ENCODE assay signal across 11 cellular contexts in the genomic region with DNA sequence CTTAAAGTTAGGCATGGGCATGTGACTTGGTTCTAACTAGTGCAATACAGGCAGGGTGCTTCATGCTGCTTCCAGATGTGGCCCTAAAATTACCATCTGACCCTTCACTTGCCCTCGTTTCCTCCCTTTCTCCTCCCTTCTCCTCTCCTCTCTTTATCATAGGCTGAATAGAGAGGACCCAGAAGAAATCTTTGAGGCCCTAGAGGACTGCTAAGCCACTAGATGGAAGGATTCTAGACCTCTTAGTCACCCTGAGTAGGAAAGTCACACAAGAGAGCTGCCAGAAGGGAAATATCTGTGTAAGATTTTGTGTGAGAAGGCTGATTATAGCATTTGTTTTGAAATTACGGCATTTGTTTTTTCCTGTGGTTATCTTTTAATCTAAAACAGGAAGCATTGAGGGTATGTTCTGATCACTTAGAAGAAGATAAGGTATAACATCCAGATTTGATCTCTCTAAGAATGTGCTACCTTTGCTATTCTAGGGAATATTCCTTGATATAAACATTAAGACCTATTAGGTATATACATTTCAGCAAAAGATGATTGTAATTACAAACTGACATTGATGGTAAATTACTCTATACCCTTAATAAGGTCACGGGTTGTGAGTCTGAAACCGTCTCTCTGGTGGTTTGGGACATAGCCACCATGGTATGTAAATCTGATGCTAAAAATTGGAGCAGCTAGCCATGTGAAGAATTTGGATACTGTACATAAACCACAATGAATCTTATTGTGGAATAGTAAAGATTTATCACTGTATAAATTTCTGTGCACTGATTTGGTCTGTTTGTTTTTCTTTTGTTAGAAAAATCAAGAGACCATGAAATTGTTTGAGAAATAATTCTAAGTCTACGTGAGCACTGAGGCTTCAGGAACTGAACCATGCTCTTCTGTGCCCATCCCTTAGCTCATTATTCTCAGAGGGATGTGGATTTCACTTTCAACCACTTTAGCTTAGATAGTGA.
DNase-seq lines count a peak whose midpoint lies in the region; ATAC-seq and TF ChIP-seq lines count a peak whose summit lies in the region.
"Had no signal": no experiment of that assay in that cellular context is flagged by ENCODE, and none has a peak within 500 bp of the region (broad histone marks: within the 10 kb centered on the region; RNA-seq: fewer than 3 reads in every experiment).

No MANE protein-coding gene starts in this region.

- no peaks in the 10 kb centered on the region for H3K36me3 Mint-ChIP-seq in nephron (ENCODE audit: low read depth)

- no peak for TF ChIP-seq POLR2A in erythroblast (IDR thresholded peaks at IDR 0.05; ENCODE audit: low read length)

- H3K9me3 Mint-ChIP-seq in nephron, result no peaks in the 10 kb centered on the region

- peak overlapping the region in 2 of 3 experiments; percentile 69 to 88 for H3K27ac Mint-ChIP-seq in nephron

- H3K4me3 Mint-ChIP-seq in nephron, result peak overlapping the region in 1 of 3 experiments; percentile 3

- peaks cover 9% of the 10 kb centered on the region for H3K27me3 Mint-ChIP-seq in nephron (ENCODE audit: low read depth)

- H3K4me3 ChIP-seq in GM06990 (replicated peaks; ENCODE audit: low read depth, low read length), result no peak overlapping the region
- H3K4me3 ChIP-seq: lung had no signal

- H3K36me3 ChIP-seq in GM06990 (ENCODE audit: control insufficient read depth, insufficient read depth, low read length), result no peaks in the 10 kb centered on the region

- TF ChIP-seq CTCF in GM06990 (IDR thresholded peaks at IDR 0.05; ENCODE audit: insufficient read depth, low read length, poor library complexity, severe bottlenecking), result no peak
- TF ChIP-seq CTCF in nephron (IDR thresholded peaks at IDR 0.05; ENCODE audit: unreplicated experiment in 3 of 3), result no peak

- peak; percentile 34 for DNase-seq in GM06990 (ENCODE audit: extremely low read depth, insufficient read length)
- peak; percentile 91 for DNase-seq in HCEC 1CT
- DNase-seq in amniotic stem cell (lab: John Stamatoyannopoulos, UW), result peak; percentile 37
- no peak for DNase-seq in globus pallidus (ENCODE audit: low spot score)
- DNase-seq in NCI-H2196 (lab: John Stamatoyannopoulos, UW; ENCODE audit: unreplicated experiment), result no peak
- DNase-seq in erythroblast (lab: John Stamatoyannopoulos, UW), result no peak
- DNase-seq: effector CD8-positive, alpha-beta T cell; NCI-H1092 treated with DMSO at 0.1 percent for 48 hours had no signal

- H3K4me1 Mint-ChIP-seq in nephron, result peaks cover 36% of the 10 kb centered on the region

- no peaks in the 10 kb centered on the region for H3K27me3 ChIP-seq in GM06990 (replicated peaks; ENCODE audit: control insufficient read depth, insufficient read depth, low read length)

- no peak for ATAC-seq in GM21423 (IDR thresholded peaks at IDR 0.05; ENCODE audit: unreplicated experiment)

Comparison
In these comparisons a context has a peak if more than half of its experiments do, and no peak if none do; other contexts are left out.
1. DNase-seq: peak in GM06990 (single experiment), HCEC 1CT (single experiment) and amniotic stem cell (single experiment); none in globus pallidus (single experiment), NCI-H2196 (single experiment) and erythroblast (0 of 2).